In the genomic region with DNA sequence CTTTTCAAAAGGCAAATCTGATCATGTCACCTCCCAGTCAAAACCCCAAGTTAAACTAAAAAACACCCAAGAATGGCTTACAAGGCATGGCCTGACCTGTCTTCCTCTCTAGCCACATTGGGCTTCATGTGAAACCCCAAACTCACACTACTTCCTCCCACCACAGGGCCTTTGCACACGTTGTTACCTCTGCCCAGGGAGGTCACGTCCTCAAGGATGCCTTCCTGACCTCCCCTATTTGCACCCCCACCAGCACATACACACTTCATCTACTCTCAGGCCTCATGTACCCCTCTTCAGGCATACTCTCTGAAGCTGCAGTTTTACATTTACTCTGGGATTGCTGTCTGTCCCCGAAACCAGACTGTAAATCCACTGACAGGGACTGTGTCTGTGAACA, we compare ENCODE assay signal across 10 cellular contexts. TPM values are rescaled to one million over a fixed set of nuclear protein-coding genes. Genes with fewer than 3 reads are reported as not detected.
DNase-seq lines count a peak whose midpoint lies in the region; ATAC-seq and TF ChIP-seq lines count a peak whose summit lies in the region.
"Had no signal": no experiment of that assay in that cellular context is flagged by ENCODE, and none has a peak within 500 bp of the region (broad histone marks: within the 10 kb centered on the region; RNA-seq: fewer than 3 reads in every experiment).

No MANE protein-coding gene starts in this region.

- H3K4me1 ChIP-seq in DND-41 (ENCODE audit: insufficient read depth, low read length), result peaks cover 83% of the 10 kb centered on the region

- peaks cover 92% of the 10 kb centered on the region for H4K20me1 ChIP-seq in DND-41 (ENCODE audit: insufficient read depth, low read length)

- peaks cover 86% of the 10 kb centered on the region for H3K36me3 ChIP-seq in DND-41 (ENCODE audit: insufficient read depth, low read length)

- no peak overlapping the region for H2AFZ ChIP-seq in DND-41 (ENCODE audit: low read depth, low read length)

- no peak for ATAC-seq in DND-41 (ENCODE audit: insufficient read depth, low read depth)
- no peak for ATAC-seq in central memory CD8-positive, alpha-beta T cell (replicated peaks; ENCODE audit: extremely low read depth, poor library complexity, severe bottlenecking)
- no peak for ATAC-seq in HG02973 (IDR thresholded peaks at IDR 0.05; ENCODE audit: unreplicated experiment)

- H3K4me2 ChIP-seq in DND-41 (ENCODE audit: insufficient read depth, low read length), result peak overlapping the region; percentile 44

- peak overlapping the region; percentile 98 for H3K4me3 Mint-ChIP-seq in central memory CD8-positive, alpha-beta T cell
- H3K4me3 Mint-ChIP-seq in progenitor cell of endocrine pancreas (ENCODE audit: low read depth), result peak overlapping the region; percentile 40

- H3K27me3 ChIP-seq in DND-41 (ENCODE audit: insufficient read depth, low read length, poor library complexity), result no peaks in the 10 kb centered on the region

- H3K79me2 ChIP-seq in DND-41 (ENCODE audit: insufficient read depth, low read length), result peaks cover 100% of the 10 kb centered on the region

- H3K36me3 Mint-ChIP-seq in central memory CD8-positive, alpha-beta T cell (ENCODE audit: insufficient read depth), result peaks cover 76% of the 10 kb centered on the region
- H3K36me3 Mint-ChIP-seq in progenitor cell of endocrine pancreas (ENCODE audit: insufficient read depth), result peaks cover 25% of the 10 kb centered on the region

- H3K4me3 ChIP-seq in DND-41 (ENCODE audit: low read depth in 1 of 2, low read length in 2 of 2), result no peak overlapping the region

- TF ChIP-seq CTCF in DND-41 (IDR thresholded peaks at IDR 0.05; ENCODE audit: borderline replicate concordance, extremely low read depth, low read length, poor library complexity, severe bottlenecking) (no peak), progenitor cell of endocrine pancreas (IDR thresholded peaks at IDR 0.05; ENCODE audit: unreplicated experiment) (no peak)

- H3K9me3 ChIP-seq in DND-41 (ENCODE audit: insufficient read depth, low read length, severe bottlenecking), result no peaks in the 10 kb centered on the region

- H3K27ac ChIP-seq in DND-41 (ENCODE audit: low read length), result no peak overlapping the region

- no peak for DNase-seq in DND-41
- peak; percentile 38 for DNase-seq in NAMALWA (ENCODE audit: low spot score)
- no peak for DNase-seq in central memory CD8-positive, alpha-beta T cell (ENCODE audit: low spot score in 2 of 2)
- DNase-seq in progenitor cell of endocrine pancreas (ENCODE audit: low spot score, unreplicated experiment), result no peak
- DNase-seq in NCI-H2227 treated with DMSO at 0.1 percent for 48 hours (lab: John Stamatoyannopoulos, UW), result no peak
- DNase-seq in hepatic stellate cell (ENCODE audit: low spot score), result no peak
- no peak for DNase-seq in kidney glomerular epithelial cell (lab: John Stamatoyannopoulos, UW)
- DNase-seq: activated CD4-positive, CD25-positive, alpha-beta regulatory T cell treated with anti-CD3 and anti-CD28 coated beads, Interleukin-2, amount 50 U/mL, for 72 hours; NCI-H1436 had no signal

- H3K9ac ChIP-seq in DND-41 (ENCODE audit: low read depth, low read length), result no peak overlapping the region

- H3K9me3 Mint-ChIP-seq in central memory CD8-positive, alpha-beta T cell, result no peaks in the 10 kb centered on the region
- H3K9me3 Mint-ChIP-seq in progenitor cell of endocrine pancreas (ENCODE audit: low read depth), result no peaks in the 10 kb centered on the region

- H3K27ac Mint-ChIP-seq in central memory CD8-positive, alpha-beta T cell (ENCODE audit: low read depth), result peak overlapping the region; percentile 98
- H3K27ac Mint-ChIP-seq in progenitor cell of endocrine pancreas, result peak overlapping the region; percentile 82

- no peaks in the 10 kb centered on the region for H3K27me3 Mint-ChIP-seq in central memory CD8-positive, alpha-beta T cell
- no peaks in the 10 kb centered on the region for H3K27me3 Mint-ChIP-seq in progenitor cell of endocrine pancreas

- H3K4me1 Mint-ChIP-seq in central memory CD8-positive, alpha-beta T cell, result peaks cover 91% of the 10 kb centered on the region
- H3K4me1 Mint-ChIP-seq in progenitor cell of endocrine pancreas (ENCODE audit: low read depth), result peaks cover 77% of the 10 kb centered on the region

RNA-seq across cellular contexts. Expression of gene EZR, which starts 6.1 kb away (rescaled TPM):
- 258 and 274 TPM in 2 replicates for total RNA-seq in progenitor cell of endocrine pancreas
